In genomic region chrX:72569786-72570185, GRCh38 we compare ENCODE assay signal across 1 cellular context.
TF ChIP-seq lines count a peak whose summit lies in the region.

No MANE protein-coding gene starts in this region.

TF ChIP-seq in HepG2, 621 proteins besides CTCF, POLR2A, EP300 and RAD21 (continued from another document):
- TF ChIP-seq ZBTB46 (CRISPR knock-in tag; IDR thresholded peaks at IDR 0.05; ENCODE audit: borderline replicate concordance) (no peak), ZNF547 (CRISPR knock-in tag; IDR thresholded peaks at IDR 0.05) (no peak), ZNF660 (CRISPR knock-in tag; IDR thresholded peaks at IDR 0.05; ENCODE audit: borderline replicate concordance, low read depth) (no peak), GFI1 (CRISPR knock-in tag; IDR thresholded peaks at IDR 0.05; ENCODE audit: borderline replicate concordance) (no peak), ZNF607 (CRISPR knock-in tag; IDR thresholded peaks at IDR 0.05; ENCODE audit: borderline replicate concordance) (no peak), KLF6 (CRISPR knock-in tag; IDR thresholded peaks at IDR 0.05) (no peak), ZNF710 (CRISPR knock-in tag; IDR thresholded peaks at IDR 0.05; ENCODE audit: borderline replicate concordance) (no peak), KLF15 (CRISPR knock-in tag; IDR thresholded peaks at IDR 0.05; ENCODE audit: borderline replicate concordance) (no peak), ZFP36 (IDR thresholded peaks at IDR 0.05; ENCODE audit: borderline replicate concordance, low read depth, low read length, partially characterized antibody) (no peak), SALL1 (CRISPR knock-in tag; IDR thresholded peaks at IDR 0.05) (no peak), ZNF576 (CRISPR knock-in tag; IDR thresholded peaks at IDR 0.05) (no peak), TCF7L2 (IDR thresholded peaks at IDR 0.05; ENCODE audit: low read depth, low read length) (no peak), CEBPG (CRISPR knock-in tag; IDR thresholded peaks at IDR 0.05) (no peak), CHD2 (IDR thresholded peaks at IDR 0.05; ENCODE audit: low read depth, low read length) (no peak), ZC3H4 (CRISPR knock-in tag; IDR thresholded peaks at IDR 0.05; ENCODE audit: borderline replicate concordance) (no peak), ZNF407 (CRISPR knock-in tag; IDR thresholded peaks at IDR 0.05; ENCODE audit: not compliant biosample characterization) (no peak), NR2F2 (IDR thresholded peaks at IDR 0.05; ENCODE audit: borderline replicate concordance, low read depth) (no peak), BRCA1 (CRISPR knock-in tag; IDR thresholded peaks at IDR 0.05) (no peak)
